25 cellular contexts compared by ENCODE assay signal in the genomic region with DNA sequence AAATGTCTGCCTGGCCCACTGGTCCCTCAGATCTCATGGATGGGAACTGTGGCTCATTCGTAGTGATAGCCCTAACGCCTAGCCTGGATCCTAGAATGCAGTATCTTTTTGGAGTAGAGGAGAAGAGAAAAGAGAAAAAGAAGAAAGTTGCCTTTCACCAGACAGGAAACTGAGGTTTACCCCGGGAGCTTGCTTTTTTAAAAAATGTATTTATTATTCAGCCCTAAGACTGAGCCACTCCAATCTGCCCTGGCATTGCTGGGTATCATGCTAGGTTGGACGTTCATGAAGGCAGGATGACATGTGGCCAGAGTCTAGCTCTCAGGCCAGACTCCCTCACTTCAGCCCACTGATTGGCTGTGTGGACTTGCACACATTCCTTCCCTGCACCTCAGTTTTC. TPM values are rescaled to one million over a fixed set of nuclear protein-coding genes. Genes with fewer than 3 reads are reported as not detected.
DNase-seq lines count a peak whose midpoint lies in the region; ATAC-seq and TF ChIP-seq lines count a peak whose summit lies in the region.
"Had no signal": no experiment of that assay in that cellular context is flagged by ENCODE, and none has a peak within 500 bp of the region (broad histone marks: within the 10 kb centered on the region; RNA-seq: fewer than 3 reads in every experiment).

No MANE protein-coding gene starts in this region.

- ATAC-seq in CD8-positive, alpha-beta T cell = no peak
- no peak for ATAC-seq in activated CD8-positive, alpha-beta T cell treated with anti-CD3 and anti-CD28 coated beads, Interleukin-2, amount 10 ng/mL, durations not matched to agents 7 days and 5 days
- ATAC-seq in naive thymus-derived CD4-positive, alpha-beta T cell = no peak
- no peak for ATAC-seq in HG03342 (IDR thresholded peaks at IDR 0.05; ENCODE audit: unreplicated experiment)
- ATAC-seq: left colon; stimulated activated naive B cell treated with anti-CD40 and anti-IgM and Interleukin-4, amounts not matched to agents 10 μg/mL and 1 μg/mL and 100 μg/mL, for 72 hours had no signal

- peak overlapping the region; percentile 37 for H3K27ac Mint-ChIP-seq in T-helper 1 cell treated with Interleukin-12 subunit alpha and Interleukin-12 subunit beta and Interleukin-4 antibody, amounts not matched to agents 30 μg/mL and 1 μg/mL, for 36 hours
- peak overlapping the region; percentile 93 for H3K27ac Mint-ChIP-seq in CD8-positive, alpha-beta T cell
- H3K27ac Mint-ChIP-seq in activated CD8-positive, alpha-beta T cell treated with anti-CD3 and anti-CD28 coated beads, Interleukin-2, amount 10 ng/mL, durations not matched to agents 7 days and 5 days = peak overlapping the region; percentile 88
- H3K27ac Mint-ChIP-seq in naive thymus-derived CD4-positive, alpha-beta T cell = peak overlapping the region; percentile 81 to 99 (median 97)

- peak overlapping the region; percentile 45 for H3K4me3 ChIP-seq in CD8-positive, alpha-beta T cell (ENCODE audit: low read depth, low read length)
- peak overlapping the region; percentile 55 for H3K4me3 ChIP-seq in naive thymus-derived CD4-positive, alpha-beta T cell (ENCODE audit: low read length)
- no peak overlapping the region for H3K4me3 ChIP-seq in Peyer's patch
- H3K4me3 ChIP-seq: breast epithelium, coronary artery, transverse colon had no signal

- no peaks in the 10 kb centered on the region for H3K36me3 ChIP-seq in CD8-positive, alpha-beta T cell (ENCODE audit: insufficient read depth, low read length)
- no peaks in the 10 kb centered on the region for H3K36me3 ChIP-seq in naive thymus-derived CD4-positive, alpha-beta T cell (ENCODE audit: control insufficient read depth in 2 of 3, insufficient read depth in 3 of 3, low read length in 3 of 3)
- H3K36me3 ChIP-seq in Peyer's patch = no peaks in the 10 kb centered on the region
- H3K36me3 ChIP-seq: breast epithelium, transverse colon had no signal

- no peaks in the 10 kb centered on the region for H3K27me3 Mint-ChIP-seq in T-helper 1 cell treated with Interleukin-12 subunit alpha and Interleukin-12 subunit beta and Interleukin-4 antibody, amounts not matched to agents 30 μg/mL and 1 μg/mL, for 36 hours (ENCODE audit: low read depth)
- H3K27me3 Mint-ChIP-seq in CD8-positive, alpha-beta T cell (ENCODE audit: low read depth) = no peaks in the 10 kb centered on the region
- no peaks in the 10 kb centered on the region for H3K27me3 Mint-ChIP-seq in activated CD8-positive, alpha-beta T cell treated with anti-CD3 and anti-CD28 coated beads, Interleukin-2, amount 10 ng/mL, durations not matched to agents 7 days and 5 days (ENCODE audit: low read depth)
- H3K27me3 Mint-ChIP-seq in naive thymus-derived CD4-positive, alpha-beta T cell = no peaks in the 10 kb centered on the region
- H3K27me3 Mint-ChIP-seq: naive B cell; stimulated activated naive B cell treated with anti-CD40 and anti-IgM and Interleukin-4, amounts not matched to agents 10 μg/mL and 1 μg/mL and 100 μg/mL, for 72 hours had no signal

- POLR2A ChIA-PET in CD8-positive, alpha-beta T cell (lab: Charles Lee) = interaction anchor here (1.4 to 5.4 kb wide), 9 partner anchors 8 to 44 kb away, joined by 4 to 37 read pairs (median 16); partner anchors contain the start of gene VSIR
- POLR2A ChIA-PET in activated CD8-positive, alpha-beta T cell treated with anti-CD3 and anti-CD28 coated beads, Interleukin-2, amount 10 ng/mL, durations not matched to agents 7 days and 5 days (lab: Charles Lee) = interaction anchor here (0.7 to 4.8 kb wide), 5 partner anchors 11 to 32 kb away, joined by 4 to 34 read pairs (median 5); partner anchors contain the start of gene VSIR
- POLR2A ChIA-PET in naive thymus-derived CD4-positive, alpha-beta T cell (lab: Charles Lee) = interaction anchor here (1.3 to 26.0 kb wide), 7 partner anchors 7 to 49 kb away, joined by 3 to 863 read pairs (median 13); partner anchors contain the start of genes C10orf105 and VSIR

- no peaks in the 10 kb centered on the region for H3K9me3 ChIP-seq in CD8-positive, alpha-beta T cell (ENCODE audit: low read length)
- H3K9me3 ChIP-seq in naive thymus-derived CD4-positive, alpha-beta T cell (ENCODE audit: control insufficient read depth in 2 of 3, low read length in 3 of 3) = no peaks in the 10 kb centered on the region
- no peaks in the 10 kb centered on the region for H3K9me3 ChIP-seq in Peyer's patch
- H3K9me3 ChIP-seq: transverse colon had no signal

- H3K27ac ChIP-seq in CD8-positive, alpha-beta T cell (ENCODE audit: low read depth, low read length) = peak overlapping the region; percentile 22
- peak overlapping the region; percentile 74 for H3K27ac ChIP-seq in naive thymus-derived CD4-positive, alpha-beta T cell (ENCODE audit: low read depth, low read length)
- peak overlapping the region in 2 of 4 donors; percentile 32 to 33 for H3K27ac ChIP-seq in Peyer's patch
- H3K27ac ChIP-seq: 22Rv1, breast epithelium, coronary artery, transverse colon had no signal

- TF ChIP-seq POLR2A in Peyer's patch (IDR thresholded peaks at IDR 0.05) = no peak

- CTCF ChIA-PET in CD8-positive, alpha-beta T cell (lab: Charles Lee) = interaction anchor here (1.0 to 4.9 kb wide), 5 partner anchors 8 to 33 kb away, joined by 4 to 31 read pairs (median 4); no protein-coding TSS in a partner anchor
- CTCF ChIA-PET in activated CD8-positive, alpha-beta T cell treated with anti-CD3 and anti-CD28 coated beads, Interleukin-2, amount 10 ng/mL, durations not matched to agents 7 days and 5 days (lab: Charles Lee) = interaction anchor here (1.0 to 4.8 kb wide), 5 partner anchors 15 to 34 kb away, joined by 3 to 34 read pairs (median 17); partner anchors contain the start of gene VSIR
- CTCF ChIA-PET in naive thymus-derived CD4-positive, alpha-beta T cell (lab: Charles Lee) = interaction anchor here (0.8 to 3.5 kb wide), 5 partner anchors 14 to 44 kb away, joined by 3 to 13 read pairs (median 3); no protein-coding TSS in a partner anchor

- peak overlapping the region; percentile 51 for H3K4me3 Mint-ChIP-seq in T-helper 1 cell treated with Interleukin-12 subunit alpha and Interleukin-12 subunit beta and Interleukin-4 antibody, amounts not matched to agents 30 μg/mL and 1 μg/mL, for 36 hours
- H3K4me3 Mint-ChIP-seq in CD8-positive, alpha-beta T cell = peak overlapping the region; percentile 73
- peak overlapping the region; percentile 49 for H3K4me3 Mint-ChIP-seq in activated CD8-positive, alpha-beta T cell treated with anti-CD3 and anti-CD28 coated beads, Interleukin-2, amount 10 ng/mL, durations not matched to agents 7 days and 5 days
- peak overlapping the region; percentile 69 to 90 (median 82) for H3K4me3 Mint-ChIP-seq in naive thymus-derived CD4-positive, alpha-beta T cell
- H3K4me3 Mint-ChIP-seq: stimulated activated naive B cell treated with anti-CD40 and anti-IgM and Interleukin-4, amounts not matched to agents 10 μg/mL and 1 μg/mL and 100 μg/mL, for 72 hours had no signal

- peaks cover 100% of the 10 kb centered on the region for H3K4me1 ChIP-seq in CD8-positive, alpha-beta T cell (ENCODE audit: insufficient read depth, low read length)
- H3K4me1 ChIP-seq in naive thymus-derived CD4-positive, alpha-beta T cell (ENCODE audit: control insufficient read depth in 2 of 2, insufficient read depth in 2 of 2, low read length in 2 of 2) = peaks cover 85 to 97% of the 10 kb centered on the region in 2 donors
- H3K4me1 ChIP-seq in Peyer's patch = peaks cover 2 to 40% (median 23%) of the 10 kb centered on the region in 4 donors

- no peak for DNase-seq in T-helper 1 cell
- no peak for DNase-seq in CD8-positive, alpha-beta T cell
- no peak for DNase-seq in activated CD8-positive, alpha-beta T cell treated with anti-CD3 and anti-CD28 coated beads, Interleukin-2, amount 10 ng/mL, durations not matched to agents 7 days and 5 days
- DNase-seq in naive thymus-derived CD4-positive, alpha-beta T cell = peak in 1 of 9 donors; percentile 35
- no peak for DNase-seq in LoVo (ENCODE audit: low spot score)
- no peak for DNase-seq in Peyer's patch
- DNase-seq: activated CD4-positive, CD25-positive, alpha-beta regulatory T cell; activated CD8-positive, alpha-beta memory T cell treated with anti-CD3 and anti-CD28 coated beads, Interleukin-2, amount 50 U/mL, for 48 hours; Calu3; EL; Kasumi-1; left colon; mesendoderm; naive B cell; NCI-H1092 treated with DMSO at 0.1 percent for 48 hours; NCI-H2029 treated with DMSO at 0.1 percent for 48 hours; NK-92 treated with Interleukin-12 subunit alpha and Interleukin-12 subunit beta, amount 100 ng/mL, for 24 hours; stimulated activated naive B cell treated with anti-CD40 and anti-IgM and Interleukin-4, amounts not matched to agents 10 μg/mL and 1 μg/mL and 100 μg/mL, for 72 hours; T-helper 9 cell; transverse colon had no signal

- H3K36me3 Mint-ChIP-seq in T-helper 1 cell treated with Interleukin-12 subunit alpha and Interleukin-12 subunit beta and Interleukin-4 antibody, amounts not matched to agents 30 μg/mL and 1 μg/mL, for 36 hours (ENCODE audit: low read depth) = peaks cover 10% of the 10 kb centered on the region
- no peaks in the 10 kb centered on the region for H3K36me3 Mint-ChIP-seq in CD8-positive, alpha-beta T cell
- H3K36me3 Mint-ChIP-seq in activated CD8-positive, alpha-beta T cell treated with anti-CD3 and anti-CD28 coated beads, Interleukin-2, amount 10 ng/mL, durations not matched to agents 7 days and 5 days (ENCODE audit: low read depth) = peaks cover 34% of the 10 kb centered on the region
- peaks cover 0 to 23% (median 0%) of the 10 kb centered on the region in 5 donors for H3K36me3 Mint-ChIP-seq in naive thymus-derived CD4-positive, alpha-beta T cell
- H3K36me3 Mint-ChIP-seq: naive B cell; stimulated activated naive B cell treated with anti-CD40 and anti-IgM and Interleukin-4, amounts not matched to agents 10 μg/mL and 1 μg/mL and 100 μg/mL, for 72 hours had no signal

- H3K27me3 ChIP-seq in CD8-positive, alpha-beta T cell (ENCODE audit: insufficient read depth, low read length) = no peaks in the 10 kb centered on the region
- no peaks in the 10 kb centered on the region for H3K27me3 ChIP-seq in naive thymus-derived CD4-positive, alpha-beta T cell (ENCODE audit: control insufficient read depth in 2 of 2, insufficient read depth in 2 of 2, low read length in 2 of 2)
- no peaks in the 10 kb centered on the region for H3K27me3 ChIP-seq in Peyer's patch
- H3K27me3 ChIP-seq: breast epithelium, transverse colon had no signal

- intact Hi-C loops in CD8-positive, alpha-beta T cell (cut with DNase I, micrococcal nuclease) = no loop called here
- intact Hi-C loops in naive thymus-derived CD4-positive, alpha-beta T cell (cut with micrococcal nuclease) = loop anchor here (2.0 to 10.0 kb wide), 2 partner anchors 14 to 554 kb away; no protein-coding TSS in a partner anchor

- TF ChIP-seq CTCF in CD8-positive, alpha-beta T cell (IDR thresholded peaks at IDR 0.05) = no peak
- no peak for TF ChIP-seq CTCF in Peyer's patch (IDR thresholded peaks at IDR 0.05)

- H3K4me1 Mint-ChIP-seq in T-helper 1 cell treated with Interleukin-12 subunit alpha and Interleukin-12 subunit beta and Interleukin-4 antibody, amounts not matched to agents 30 μg/mL and 1 μg/mL, for 36 hours (ENCODE audit: low read depth) = peaks cover 77% of the 10 kb centered on the region
- peaks cover 99% of the 10 kb centered on the region for H3K4me1 Mint-ChIP-seq in CD8-positive, alpha-beta T cell (ENCODE audit: low read depth)
- peaks cover 100% of the 10 kb centered on the region for H3K4me1 Mint-ChIP-seq in activated CD8-positive, alpha-beta T cell treated with anti-CD3 and anti-CD28 coated beads, Interleukin-2, amount 10 ng/mL, durations not matched to agents 7 days and 5 days (ENCODE audit: low read depth)
- H3K4me1 Mint-ChIP-seq in naive thymus-derived CD4-positive, alpha-beta T cell = peaks cover 80 to 100% (median 98%) of the 10 kb centered on the region in 7 donors

- peaks cover 6% of the 10 kb centered on the region for H3K9me3 Mint-ChIP-seq in T-helper 1 cell treated with Interleukin-12 subunit alpha and Interleukin-12 subunit beta and Interleukin-4 antibody, amounts not matched to agents 30 μg/mL and 1 μg/mL, for 36 hours
- H3K9me3 Mint-ChIP-seq in CD8-positive, alpha-beta T cell = no peaks in the 10 kb centered on the region
- no peaks in the 10 kb centered on the region for H3K9me3 Mint-ChIP-seq in activated CD8-positive, alpha-beta T cell treated with anti-CD3 and anti-CD28 coated beads, Interleukin-2, amount 10 ng/mL, durations not matched to agents 7 days and 5 days (ENCODE audit: insufficient read depth)
- peaks cover 0 to 2% (median 0%) of the 10 kb centered on the region in 11 donors for H3K9me3 Mint-ChIP-seq in naive thymus-derived CD4-positive, alpha-beta T cell
- H3K9me3 Mint-ChIP-seq: stimulated activated naive B cell treated with anti-CD40 and anti-IgM and Interleukin-4, amounts not matched to agents 10 μg/mL and 1 μg/mL and 100 μg/mL, for 72 hours had no signal

RNA-seq across cellular contexts. Expression of gene C10orf105, which starts 21.5 kb away (rescaled TPM):
- under 1 TPM; 0.14 to 0.33 TPM for total RNA-seq in CD8-positive, alpha-beta T cell
- total RNA-seq in activated CD8-positive, alpha-beta T cell treated with anti-CD3 and anti-CD28 coated beads, Interleukin-2, amount 10 ng/mL, durations not matched to agents 7 days and 5 days = 1 to 10 TPM in 1 of 2 experiments, under 1 TPM in 1; 0.73 to 1.1 TPM
- 1 to 10 TPM in 1 of 5 experiments, under 1 TPM in 4; 0.13 to 1.0 (median 0.19) TPM for total RNA-seq in naive thymus-derived CD4-positive, alpha-beta T cell
- not detected for polyA plus RNA-seq in naive thymus-derived CD4-positive, alpha-beta T cell
- under 1 TPM in 1 of 4 donors, not detected in 3; 0.27 TPM for total RNA-seq in Peyer's patch
- total RNA-seq: Calu3 had no signal

RNA-seq across cellular contexts. Expression of gene VSIR, which starts 32.3 kb away (rescaled TPM):
- total RNA-seq in CD8-positive, alpha-beta T cell = 10 to 100 TPM; 57.3 to 61.7 TPM
- 100 to 1,000 TPM; 127 to 133 TPM for total RNA-seq in activated CD8-positive, alpha-beta T cell treated with anti-CD3 and anti-CD28 coated beads, Interleukin-2, amount 10 ng/mL, durations not matched to agents 7 days and 5 days
- 100 to 1,000 TPM in 3 of 5 experiments, 10 to 100 TPM in 2; 91.1 to 271 (median 101) TPM for total RNA-seq in naive thymus-derived CD4-positive, alpha-beta T cell
- polyA plus RNA-seq in naive thymus-derived CD4-positive, alpha-beta T cell = 100 to 1,000 TPM; 220 to 300 TPM
- 100 to 1,000 TPM in 3 of 4 donors, 10 to 100 TPM in 1; 38.0 to 169 (median 127) TPM for total RNA-seq in Peyer's patch

Comparison
In these comparisons a context has a peak if more than half of its experiments do, and no peak if none do; other contexts are left out.
1. H3K27ac Mint-ChIP-seq: peak in every context shown above with its lines; median percentile 97 in naive thymus-derived CD4-positive, alpha-beta T cell; 93 in CD8-positive, alpha-beta T cell; 88 in activated CD8-positive, alpha-beta T cell treated with anti-CD3 and anti-CD28 coated beads, Interleukin-2, amount 10 ng/mL, durations not matched to agents 7 days and 5 days; 37 in T-helper 1 cell treated with Interleukin-12 subunit alpha and Interleukin-12 subunit beta and Interleukin-4 antibody, amounts not matched to agents 30 μg/mL and 1 μg/mL, for 36 hours.
2. H3K4me3 ChIP-seq: peak in CD8-positive, alpha-beta T cell (single experiment) and naive thymus-derived CD4-positive, alpha-beta T cell (single experiment); none in Peyer's patch (0 of 4).
3. intact Hi-C loops: an anchor here in naive thymus-derived CD4-positive, alpha-beta T cell (2.0 to 10.0 kb wide); none called in CD8-positive, alpha-beta T cell.
4. Peak in every context shown above with its lines, with median percentiles within 50 percentile points of each other: H3K4me3 Mint-ChIP-seq.